ENCODE assay signal across 1 cellular context in the genomic region with DNA sequence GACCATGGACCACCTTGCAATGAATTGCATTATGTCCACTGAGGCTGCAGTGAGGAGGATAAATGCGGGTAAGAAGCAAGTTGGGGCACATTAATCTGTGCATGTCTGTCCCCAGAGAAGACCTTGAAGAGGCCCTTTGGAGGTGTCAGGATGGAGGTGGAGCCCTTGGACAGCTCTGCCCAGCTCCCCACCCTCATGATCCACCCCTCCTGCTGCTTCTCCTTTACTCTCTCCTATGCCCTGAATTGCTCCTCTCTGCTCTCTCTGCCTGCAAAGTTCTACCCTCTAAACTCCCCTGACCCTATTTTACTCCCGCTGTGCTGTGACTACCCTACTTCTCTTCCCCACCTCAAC.
TF ChIP-seq lines count a peak whose summit lies in the region.

No MANE protein-coding gene starts in this region.

TF ChIP-seq in A549, 52 proteins besides CTCF, POLR2A, EP300 and RAD21 (continued from another document):
- TF ChIP-seq CHD4 (IDR thresholded peaks at IDR 0.05; ENCODE audit: borderline replicate concordance), result no peak
